25 cellular contexts compared by ENCODE assay signal in genomic region chr7:156985101-156985967, GRCh38. TPM values are rescaled to one million over a fixed set of nuclear protein-coding genes. Genes with fewer than 3 reads are reported as not detected.
DNase-seq lines count a peak whose midpoint lies in the region; ATAC-seq and TF ChIP-seq lines count a peak whose summit lies in the region.
"Had no signal": no experiment of that assay in that cellular context is flagged by ENCODE, and none has a peak within 500 bp of the region (broad histone marks: within the 10 kb centered on the region; RNA-seq: fewer than 3 reads in every experiment).

No MANE protein-coding gene starts in this region.

- no peak overlapping the region for H4K8ac ChIP-seq in IMR-90 (ENCODE audit: low read depth in 2 of 2, low read length in 2 of 2)

- no peak overlapping the region for H2AFZ ChIP-seq in IMR-90 (replicated peaks; ENCODE audit: low read length, poor library complexity)

- intact Hi-C loops in IMR-90 (cut with micrococcal nuclease): no loop called here
- intact Hi-C loops in stomach (cut with DNase I; ENCODE audit: low total_unique reads): no loop called here
- intact Hi-C loops in sigmoid colon (cut with DNase I): no loop called here

- H2AK9ac ChIP-seq in IMR-90 (replicated peaks; ENCODE audit: low read depth, low read length, poor library complexity): peak overlapping the region; percentile 16

- no peak overlapping the region for H2BK15ac ChIP-seq in IMR-90 (ENCODE audit: low read depth, low read length)

- H3K4me3 ChIP-seq in IMR-90 (ENCODE audit: insufficient read depth, low read depth, low read length): no peak overlapping the region
- H3K4me3 ChIP-seq in stomach: no peak overlapping the region
- no peak overlapping the region for H3K4me3 ChIP-seq in sigmoid colon
- H3K4me3 ChIP-seq: thyroid gland had no signal

- H4K91ac ChIP-seq in IMR-90 (ENCODE audit: insufficient read depth, low read depth, low read length): no peak overlapping the region

- no peak overlapping the region for H3K4me2 ChIP-seq in IMR-90 (ENCODE audit: low read depth, low read length)

- H3K9me3 ChIP-seq in IMR-90 (ENCODE audit: control insufficient read depth, insufficient read depth, low read length) (no peaks in the 10 kb centered on the region), stomach (no peaks in the 10 kb centered on the region), sigmoid colon (no peaks in the 10 kb centered on the region)
- H3K9me3 ChIP-seq: MG63, thyroid gland had no signal

- no peak for TF ChIP-seq EP300 in stomach (IDR thresholded peaks at IDR 0.05)
- TF ChIP-seq EP300 in sigmoid colon (IDR thresholded peaks at IDR 0.05): no peak

- H3K27me3 ChIP-seq in IMR-90 (ENCODE audit: control insufficient read depth, insufficient read depth, low read length) (peaks cover 5% of the 10 kb centered on the region; the same call in 1 of the 2 replicates), stomach (no peaks in the 10 kb centered on the region), sigmoid colon (peaks cover 0 to 4% (median 0%) of the 10 kb centered on the region in 3 donors)
- H3K27me3 ChIP-seq: MG63, thyroid gland had no signal

- no TSS peak for BruUV-seq in IMR-90 (replicated peaks; lab: Mats Ljungman, UMichigan)

- DNase-seq in NCI-H2171 treated with DMSO at 0.1 percent for 48 hours (lab: John Stamatoyannopoulos, UW) (peak; percentile 18), NCI-H2171 (lab: John Stamatoyannopoulos, UW) (no peak), IMR-90 (no peak), stomach (peak; percentile 21), NCI-H2081 (lab: John Stamatoyannopoulos, UW) (no peak), sigmoid colon (no peak)
- DNase-seq in stimulated activated CD4-positive, alpha-beta T cell treated with anti-CD3 and anti-CD28 coated beads, Interleukin-2, amount 100 ng/mL, for 48 hours: no peak
- DNase-seq: activated CD4-positive, alpha-beta T cell treated with anti-CD3 and anti-CD28 coated beads, Interleukin-2, amount 10 ng/mL, durations not matched to agents 7 days and 5 days; anterior cingulate cortex; CD8-positive, alpha-beta T cell; dermis blood vessel endothelial cell; KBM-7; mesendoderm; MG63; NCI-H526 treated with DMSO at 0.1 percent for 48 hours; nucleus accumbens; stimulated activated CD4-positive, alpha-beta T cell treated with anti-CD3 and anti-CD28 coated beads, Interleukin-2, amount 100 ng/mL, for 24 hours; stimulated activated naive B cell treated with anti-CD40 and anti-IgM and Interleukin-4, amounts not matched to agents 10 μg/mL and 1 μg/mL and 100 μg/mL, for 72 hours; thyroid gland; WERI-Rb-1 had no signal

- H3K36me3 ChIP-seq in IMR-90 (ENCODE audit: control insufficient read depth, insufficient read depth, low read length): no peaks in the 10 kb centered on the region
- peaks cover 0 to 5% (median 0%) of the 10 kb centered on the region in 4 donors for H3K36me3 ChIP-seq in stomach
- no peaks in the 10 kb centered on the region for H3K36me3 ChIP-seq in sigmoid colon
- H3K36me3 ChIP-seq: MG63, thyroid gland, WERI-Rb-1 had no signal

- no peak overlapping the region for H3K23ac ChIP-seq in IMR-90 (ENCODE audit: low read depth, low read length)

- no peak overlapping the region for H4K5ac ChIP-seq in IMR-90 (ENCODE audit: low read depth, low read length)

- dilution Hi-C loops in IMR-90 (cut with HindIII; ENCODE audit: low sequenced_read_pairs, unreplicated experiment): no loop called here

- H2BK5ac ChIP-seq in IMR-90 (ENCODE audit: low read depth, low read length, poor library complexity, severe bottlenecking): no peak overlapping the region

- H3K79me1 ChIP-seq in IMR-90 (ENCODE audit: low read depth in 1 of 2, low read length in 2 of 2): no peaks in the 10 kb centered on the region

- no peak for ATAC-seq in IMR-90 (ENCODE audit: low read depth)
- ATAC-seq in esophagus mucosa: peak; percentile 27
- ATAC-seq: activated T-helper 17 cell treated with anti-CD3 and anti-CD28 coated beads, Interleukin-2, amount 50 U/mL, for 72 hours; CD8-positive, alpha-beta T cell; stimulated activated naive B cell treated with anti-CD40 and anti-IgM and Interleukin-4, amounts not matched to agents 10 μg/mL and 1 μg/mL and 100 μg/mL, for 72 hours had no signal

- 82% methylated on average over 9 of the region's 29 CpGs; no CpG with 5 or more reads in 1 of the 2 experiments for WGBS in IMR-90 (ENCODE audit: extremely low coverage in 2 of 2, insufficient read length in 1 of 2), 2 experiments
- WGBS in stomach, 5 donors: 90 to 94% (median 92%) methylated on average over 21 to 29 of the region's 29 CpGs
- WGBS in sigmoid colon, 2 donors: 91 to 92% methylated on average over 29 of the region's 29 CpGs

- POLR2A ChIA-PET in IMR-90 (lab: Charles Lee; ENCODE audit: unreplicated experiment): no interaction called here

- H3K56ac ChIP-seq in IMR-90 (ENCODE audit: extremely low read depth, insufficient read depth, low read length): no peak overlapping the region

- in situ Hi-C loops in IMR-90 (cut with MboI; ENCODE audit: low sequenced_read_pairs): no loop called here

- no peak overlapping the region for H3K18ac ChIP-seq in IMR-90 (ENCODE audit: low read depth, low read length)

- H4K20me1 ChIP-seq in IMR-90 (ENCODE audit: insufficient read depth, low read length): no peaks in the 10 kb centered on the region

- H3K9me1 ChIP-seq in IMR-90 (ENCODE audit: insufficient read depth, low read length): no peaks in the 10 kb centered on the region

- no peak overlapping the region for H3K14ac ChIP-seq in IMR-90 (replicated peaks; ENCODE audit: low read depth, low read length)

- CTCF ChIA-PET in IMR-90 (lab: Yijun Ruan, JAX): interaction anchor here (0.7 kb wide), 1 partner anchor 85 kb away, joined by 5 read pairs; no protein-coding TSS in a partner anchor

- TF ChIP-seq CTCF in IMR-90 (conservative IDR thresholded peaks at IDR 0.05; ENCODE audit: low read depth, low read length) (no peak), stomach (IDR thresholded peaks at IDR 0.05) (no peak), sigmoid colon (IDR thresholded peaks at IDR 0.05) (no peak)

- no peak overlapping the region for H3K27ac ChIP-seq in IMR-90 (ENCODE audit: insufficient read depth, low read length)
- H3K27ac ChIP-seq in stomach: peak overlapping the region in 1 of 5 donors; percentile 51
- H3K27ac ChIP-seq in sigmoid colon: peak overlapping the region in 2 of 4 donors; percentile 15 to 46
- H3K27ac ChIP-seq: 22Rv1, thyroid gland, WERI-Rb-1 had no signal

- H3K9ac ChIP-seq in IMR-90 (ENCODE audit: low read depth, low read length): no peak overlapping the region

- no peak overlapping the region for H2BK120ac ChIP-seq in IMR-90 (ENCODE audit: low read depth, low read length)

- no peak for TF ChIP-seq RAD21 in IMR-90 (IDR thresholded peaks at IDR 0.05; ENCODE audit: low read length)

- no peak overlapping the region for H2BK20ac ChIP-seq in IMR-90 (ENCODE audit: low read depth, low read length)

- H3K4ac ChIP-seq in IMR-90 (ENCODE audit: low read depth, low read length): no peak overlapping the region

- no peaks in the 10 kb centered on the region for H3K4me1 ChIP-seq in IMR-90 (ENCODE audit: control insufficient read depth, insufficient read depth, low read length)
- H3K4me1 ChIP-seq in stomach: peaks cover 0 to 9% (median 0%) of the 10 kb centered on the region in 4 donors
- peaks cover 0 to 13% (median 11%) of the 10 kb centered on the region in 4 donors for H3K4me1 ChIP-seq in sigmoid colon
- H3K4me1 ChIP-seq: thyroid gland had no signal

- no peak overlapping the region for H2AK5ac ChIP-seq in IMR-90 (ENCODE audit: low read depth, low read length)

- no peak for TF ChIP-seq POLR2A in IMR-90 (IDR thresholded peaks at IDR 0.05; ENCODE audit: low read depth, low read length)
- TF ChIP-seq POLR2A in stomach (IDR thresholded peaks at IDR 0.05): no peak
- TF ChIP-seq POLR2A in sigmoid colon (IDR thresholded peaks at IDR 0.05): no peak

TF ChIP-seq in IMR-90, 13 proteins besides CTCF, POLR2A, EP300 and RAD21 (continues in another document):
- no peak for TF ChIP-seq RFX5 (IDR thresholded peaks at IDR 0.05; ENCODE audit: low read depth, low read length)
- no peak for TF ChIP-seq CEBPB (IDR thresholded peaks at IDR 0.05; ENCODE audit: low read depth, low read length)
- no peak for TF ChIP-seq SMC3 (IDR thresholded peaks at IDR 0.05; ENCODE audit: low read depth, low read length)
- no peak for TF ChIP-seq RCOR1 (IDR thresholded peaks at IDR 0.05; ENCODE audit: insufficient replicate concordance, low read length)
- TF ChIP-seq CHD1 (IDR thresholded peaks at IDR 0.05; ENCODE audit: low read depth, low read length): no peak
- no peak for TF ChIP-seq BHLHE40 (IDR thresholded peaks at IDR 0.05; ENCODE audit: low read depth, low read length)
- no peak for TF ChIP-seq MAZ (IDR thresholded peaks at IDR 0.05; ENCODE audit: borderline replicate concordance, low read depth, low read length)
- TF ChIP-seq MXI1 (IDR thresholded peaks at IDR 0.05; ENCODE audit: borderline replicate concordance, low read depth, low read length): no peak
- TF ChIP-seq NFE2L2 (IDR thresholded peaks at IDR 0.05; ENCODE audit: low read depth, low read length): no peak
- TF ChIP-seq FOS (IDR thresholded peaks at IDR 0.05; ENCODE audit: low read depth, low read length): no peak
- TF ChIP-seq, protein P1, sequence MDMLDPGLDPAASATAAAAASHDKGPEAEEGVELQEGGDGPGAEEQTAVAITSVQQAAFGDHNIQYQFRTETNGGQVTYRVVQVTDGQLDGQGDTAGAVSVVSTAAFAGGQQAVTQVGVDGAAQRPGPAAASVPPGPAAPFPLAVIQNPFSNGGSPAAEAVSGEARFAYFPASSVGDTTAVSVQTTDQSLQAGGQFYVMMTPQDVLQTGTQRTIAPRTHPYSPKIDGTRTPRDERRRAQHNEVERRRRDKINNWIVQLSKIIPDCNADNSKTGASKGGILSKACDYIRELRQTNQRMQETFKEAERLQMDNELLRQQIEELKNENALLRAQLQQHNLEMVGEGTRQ (IDR thresholded peaks at IDR 0.05; ENCODE audit: low read depth, low read length): no peak

RNA-seq across cellular contexts. Expression of gene MNX1, which starts 25.1 kb away (rescaled TPM):
- total RNA-seq in IMR-90 (2012; rRNA removed) (not detected in 2 replicates), esophagus mucosa (0.12 TPM), stomach (10 to 100 TPM in 1 of 5 donors, 1 to 10 TPM in 3, not detected in 1; 3.1 to 80.2 (median 5.8) TPM), sigmoid colon (not detected)
- polyA plus RNA-seq in IMR-90 (2012; rRNA removed) (not detected in 2 replicates), stomach (1 to 10 TPM; 1.1 to 1.9 (median 1.4) TPM), sigmoid colon (1 to 10 TPM; 4.2 to 5.3 (median 4.2) TPM)
- polyA plus RNA-seq in IMR-90 (2012; cell fraction: cytosol; rRNA removed): not detected in 2 replicates
- not detected in 2 replicates for polyA plus RNA-seq in IMR-90 (2012; cell fraction: nucleus; rRNA removed; ENCODE audit: low replicate concordance)
- total RNA-seq: activated CD4-positive, alpha-beta T cell treated with anti-CD3 and anti-CD28 coated beads, Interleukin-2, amount 10 ng/mL, durations not matched to agents 7 days and 5 days; activated T-helper 17 cell treated with anti-CD3 and anti-CD28 coated beads, Interleukin-2, amount 50 U/mL, for 72 hours; cardiac septum; CD8-positive, alpha-beta T cell; dermis blood vessel endothelial cell; smooth muscle cell; thyroid gland had no signal
- polyA plus RNA-seq: smooth muscle cell had no signal

RNA-seq across cellular contexts. Expression of gene NOM1, which starts 35.8 kb away (rescaled TPM):
- 15.4 and 16.4 TPM in 2 replicates for total RNA-seq in IMR-90 (2012; rRNA removed)
- polyA plus RNA-seq in IMR-90 (2012; rRNA removed): 14.3 and 15.3 TPM in 2 replicates
- polyA plus RNA-seq in IMR-90 (2012; cell fraction: cytosol; rRNA removed): 3.5 and 6.4 TPM in 2 replicates
- polyA plus RNA-seq in IMR-90 (2012; cell fraction: nucleus; rRNA removed; ENCODE audit: low replicate concordance): 29.4 and 48.6 TPM in 2 replicates
- 11.9 TPM for total RNA-seq in esophagus mucosa
- 100 to 1,000 TPM in 1 of 5 donors, 10 to 100 TPM in 3, under 1 TPM in 1; 0.58 to 117 (median 36.7) TPM for total RNA-seq in stomach
- 10 to 100 TPM in 1 of 3 donors, 1 to 10 TPM in 2; 4.2 to 12.2 (median 5.8) TPM for polyA plus RNA-seq in stomach
- 10 to 100 TPM; 14.1 to 19.1 (median 17.2) TPM for total RNA-seq in sigmoid colon
- polyA plus RNA-seq in sigmoid colon: 10 to 100 TPM in 1 of 3 donors, 1 to 10 TPM in 2; 1.8 to 11.2 (median 4.6) TPM

Comparison
In these comparisons a context has a peak if more than half of its experiments do, and no peak if none do; other contexts are left out.
1. DNase-seq: peak in NCI-H2171 treated with DMSO at 0.1 percent for 48 hours (single experiment) and stomach (single experiment); none in NCI-H2171 (single experiment), IMR-90 (single experiment), NCI-H2081 (0 of 2), sigmoid colon (single experiment) and stimulated activated CD4-positive, alpha-beta T cell treated with anti-CD3 and anti-CD28 coated beads, Interleukin-2, amount 100 ng/mL, for 48 hours (0 of 2).